Comparison of ENCODE assay signal across 8 cellular contexts in genomic region chr12:110403975-110404675, GRCh38.
DNase-seq lines count a peak whose midpoint lies in the region; ATAC-seq, FAIRE-seq and TF ChIP-seq lines count a peak whose summit lies in the region.

No MANE protein-coding gene starts in this region.

- in situ Hi-C loops in ACHN (cut with HindIII; ENCODE audit: low pct_ligation_motif_present, low pct_unique_long_range_greater_than_20kb, low sequenced_read_pairs), result no loop called here

- H3K4me1 ChIP-seq in subcutaneous abdominal adipose tissue (ENCODE audit: control insufficient read depth in 5 of 5, insufficient read depth in 5 of 5, low read length in 5 of 5), result peaks cover 2 to 23% (median 20%) of the 10 kb centered on the region in 5 donors

- DNase-seq in ACHN (peak; percentile 84), GM19239 (ENCODE audit: insufficient read length, low spot score) (peak; percentile 65), MV-4-11 (lab: John Stamatoyannopoulos, UW) (peak; percentile 66), germinal center (ENCODE audit: low spot score) (peak; percentile 90), nucleus accumbens (lab: John Stamatoyannopoulos, UW) (peak in 51 of 56 donors; percentile 8 to 82 (median 46))
- DNase-seq in activated naive CD4-positive, alpha-beta T cell treated with anti-CD3 and anti-CD28 coated beads, Interleukin-2, amount 50 U/mL, for 16 hours, result peak; percentile 80

- peak overlapping the region; percentile 73 to 97 (median 90) for H3K4me3 ChIP-seq in subcutaneous abdominal adipose tissue (ENCODE audit: low read depth in 1 of 5, low read length in 5 of 5)

- no peaks in the 10 kb centered on the region for H3K27me3 ChIP-seq in subcutaneous abdominal adipose tissue (ENCODE audit: control insufficient read depth in 5 of 5, insufficient read depth in 4 of 5, low read length in 5 of 5)

- peak; percentile 46 for ATAC-seq in SK-N-SH treated with all-trans-retinoic acid at 6 μM for 48 hours

- peaks cover 0 to 14% (median 12%) of the 10 kb centered on the region in 5 donors for H3K36me3 ChIP-seq in subcutaneous abdominal adipose tissue (ENCODE audit: control insufficient read depth in 5 of 5, insufficient read depth in 5 of 5, low read length in 5 of 5)

- peak overlapping the region; percentile 86 to 98 (median 92) for H3K9ac ChIP-seq in subcutaneous abdominal adipose tissue (ENCODE audit: low read length in 5 of 5)

- H3K9me3 ChIP-seq in subcutaneous abdominal adipose tissue (ENCODE audit: control insufficient read depth in 5 of 5, low read length in 5 of 5), result no peaks in the 10 kb centered on the region

- peak overlapping the region; percentile 96 for H3K27ac ChIP-seq in subcutaneous abdominal adipose tissue (ENCODE audit: low read depth, low read length)

- FAIRE-seq in GM19239 (lab: Jason Lieb, UNC), result peak; percentile 94

TF ChIP-seq in SK-N-SH treated with all-trans-retinoic acid at 6 μM for 48 hours, 23 proteins besides CTCF, POLR2A, EP300 and RAD21:
- TF ChIP-seq SNAI2 (CRISPR knock-in tag; IDR thresholded peaks at IDR 0.05) (no peak), TCF4 (CRISPR knock-in tag; IDR thresholded peaks at IDR 0.05; ENCODE audit: borderline replicate concordance) (no peak), ISL1 (CRISPR knock-in tag; IDR thresholded peaks at IDR 0.05) (no peak), CREB5 (CRISPR knock-in tag; IDR thresholded peaks at IDR 0.05; ENCODE audit: low read depth) (no peak), ARNTL (CRISPR knock-in tag; IDR thresholded peaks at IDR 0.05; ENCODE audit: borderline replicate concordance, low read depth) (no peak), PATZ1 (CRISPR knock-in tag; IDR thresholded peaks at IDR 0.05; ENCODE audit: borderline replicate concordance) (no peak), TOX (CRISPR knock-in tag; IDR thresholded peaks at IDR 0.05; ENCODE audit: borderline replicate concordance) (no peak), ZFP3 (CRISPR knock-in tag; IDR thresholded peaks at IDR 0.05) (no peak), POU6F1 (CRISPR knock-in tag; IDR thresholded peaks at IDR 0.05; ENCODE audit: borderline replicate concordance, low read depth) (no peak), ZNF70 (CRISPR knock-in tag; IDR thresholded peaks at IDR 0.05) (no peak), ZNF565 (CRISPR knock-in tag; conservative IDR thresholded peaks at IDR 0.05; ENCODE audit: low read depth) (no peak), ZC3H10 (CRISPR knock-in tag; IDR thresholded peaks at IDR 0.05) (no peak), PPARA (CRISPR knock-in tag; IDR thresholded peaks at IDR 0.05; ENCODE audit: borderline replicate concordance) (no peak), TSHZ2 (CRISPR knock-in tag; IDR thresholded peaks at IDR 0.05) (no peak)

Comparison
In these comparisons a context has a peak if more than half of its experiments do, and no peak if none do; other contexts are left out.
1. Peak in every context shown above with its lines: DNase-seq, ATAC-seq, H3K4me3 ChIP-seq and H3K27ac ChIP-seq.